ENCODE assay signal across 36 cellular contexts in the genomic region with DNA sequence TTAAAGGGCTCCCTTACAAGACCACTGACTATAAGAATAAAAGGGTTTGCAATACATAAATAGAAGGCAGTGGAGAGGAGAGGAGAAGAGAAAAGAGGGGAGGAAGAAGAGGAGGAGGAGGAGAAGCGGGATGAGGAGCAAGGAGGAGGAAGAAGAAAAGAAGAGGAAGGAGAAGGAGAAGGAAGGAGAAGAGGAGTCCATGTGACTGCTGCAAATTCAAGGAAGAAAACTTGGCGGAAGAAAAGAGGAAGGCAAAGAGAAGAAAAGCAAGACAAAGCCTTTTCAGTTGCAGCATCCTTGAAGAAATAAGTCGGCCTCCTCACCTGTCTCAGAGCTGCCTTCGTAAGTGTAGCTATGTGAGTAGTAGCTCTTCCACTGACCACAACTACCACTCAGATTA.
"Had no signal": no experiment of that assay in that cellular context is flagged by ENCODE, and none has a peak within 500 bp of the region (broad histone marks: within the 10 kb centered on the region; RNA-seq: fewer than 3 reads in every experiment).

No MANE protein-coding gene starts in this region.

- H3K27ac Mint-ChIP-seq: activated B cell treated with CpG ODN at 0.5 μM for 24 hours; activated CD4-positive, alpha-beta memory T cell treated with anti-CD3 and anti-CD28 coated beads for 36 hours; activated CD4-positive, alpha-beta T cell treated with anti-CD3 and anti-CD28 coated beads, Interleukin-2, amount 10 ng/mL, durations not matched to agents 24 days and 14 days; activated CD8-positive, alpha-beta T cell treated with anti-CD3 and anti-CD28 coated beads for 36 hours; activated naive CD4-positive, alpha-beta T cell treated with anti-CD3 and anti-CD28 coated beads for 36 hours; activated naive CD4-positive, alpha-beta T cell treated with anti-CD3 and anti-CD28 coated beads, Interleukin-2, amount 50 U/mL, for 72 hours; activated naive CD8-positive, alpha-beta T cell treated with anti-CD3 and anti-CD28 coated beads for 36 hours; activated T-cell treated with anti-CD3 and anti-CD28 coated beads, Interleukin-2, amount 50 U/mL, for 72 hours; activated T-helper 1 cell treated with anti-CD3 and anti-CD28 coated beads, Interleukin-12 subunit alpha, Interleukin-12 subunit beta, Interleukin-2, Interleukin-4 antibody, amounts not matched to agents 30 ng/mL and 10 ng/mL and 1 ng/mL, durations not matched to agents 14 hours and 24 hours and 36 hours; activated T-helper 17 cell treated with anti-CD3 and anti-CD28 coated beads, Interleukin-2, amount 50 U/mL, for 72 hours; T-helper 1 cell treated with Interleukin-12 subunit alpha and Interleukin-12 subunit beta and Interleukin-4 antibody, amounts not matched to agents 30 μg/mL and 1 μg/mL, for 36 hours; T-helper 2 cell treated with Interferon-gamma antibody and Interleukin-4, amounts not matched to agents 5 μg/mL and 100 μg/mL, for 36 hours had no signal

- H3K9me3 ChIP-seq: adrenal gland, body of pancreas, breast epithelium had no signal

- H3K4me3 Mint-ChIP-seq: activated B cell treated with CpG ODN at 0.5 μM for 24 hours; activated CD4-positive, alpha-beta memory T cell treated with anti-CD3 and anti-CD28 coated beads for 36 hours; activated CD4-positive, alpha-beta T cell treated with anti-CD3 and anti-CD28 coated beads, Interleukin-2, amount 10 ng/mL, durations not matched to agents 24 days and 14 days; activated CD8-positive, alpha-beta T cell treated with anti-CD3 and anti-CD28 coated beads for 36 hours; activated naive CD4-positive, alpha-beta T cell treated with anti-CD3 and anti-CD28 coated beads for 36 hours; activated naive CD8-positive, alpha-beta T cell treated with anti-CD3 and anti-CD28 coated beads for 36 hours; activated T-cell treated with anti-CD3 and anti-CD28 coated beads, Interleukin-2, amount 50 U/mL, for 4 hours; activated T-cell treated with anti-CD3 and anti-CD28 coated beads, Interleukin-2, amount 50 U/mL, for 72 hours; activated T-helper 1 cell treated with anti-CD3 and anti-CD28 coated beads, Interleukin-12 subunit alpha, Interleukin-12 subunit beta, Interleukin-2, Interleukin-4 antibody, amounts not matched to agents 30 ng/mL and 10 ng/mL and 1 ng/mL, durations not matched to agents 14 hours and 24 hours and 36 hours; activated T-helper 17 cell treated with anti-CD3 and anti-CD28 coated beads, Interleukin-2, amount 50 U/mL, for 72 hours; T-helper 1 cell treated with Interleukin-12 subunit alpha and Interleukin-12 subunit beta and Interleukin-4 antibody, amounts not matched to agents 30 μg/mL and 1 μg/mL, for 36 hours; T-helper 2 cell treated with Interferon-gamma antibody and Interleukin-4, amounts not matched to agents 5 μg/mL and 100 μg/mL, for 36 hours had no signal

- ATAC-seq: activated CD8-positive, alpha-beta T cell treated with anti-CD3 and anti-CD28 coated beads for 36 hours; activated naive CD4-positive, alpha-beta T cell treated with anti-CD3 and anti-CD28 coated beads, Interleukin-2, amount 50 U/mL, for 72 hours; activated T-cell treated with anti-CD3 and anti-CD28 coated beads, Interleukin-2, amount 50 U/mL, for 4 hours; activated T-cell treated with anti-CD3 and anti-CD28 coated beads, Interleukin-2, amount 50 U/mL, for 72 hours; activated T-helper 17 cell treated with anti-CD3 and anti-CD28 coated beads, Interleukin-2, amount 50 U/mL, for 72 hours; body of pancreas had no signal

- H3K36me3 Mint-ChIP-seq: activated CD4-positive, alpha-beta memory T cell treated with anti-CD3 and anti-CD28 coated beads for 36 hours; activated naive CD4-positive, alpha-beta T cell treated with anti-CD3 and anti-CD28 coated beads, Interleukin-2, amount 50 U/mL, for 72 hours; activated naive CD8-positive, alpha-beta T cell treated with anti-CD3 and anti-CD28 coated beads for 36 hours had no signal

- H3K4me3 ChIP-seq: adrenal gland, body of pancreas, breast epithelium had no signal

- H3K27ac ChIP-seq: adrenal gland, body of pancreas, brain microvascular endothelial cell, breast epithelium had no signal

- H3K27me3 Mint-ChIP-seq: activated B cell treated with CpG ODN at 0.5 μM for 24 hours had no signal

- DNase-seq: activated B cell treated with CpG ODN at 0.5 μM for 24 hours; activated CD4-positive, alpha-beta memory T cell treated with anti-CD3 and anti-CD28 coated beads for 36 hours; activated CD4-positive, alpha-beta T cell treated with anti-CD3 and anti-CD28 coated beads for 4 hours; activated CD4-positive, alpha-beta T cell treated with anti-CD3 and anti-CD28 coated beads, Interleukin-2, amount 10 ng/mL, durations not matched to agents 24 days and 14 days; activated CD4-positive, alpha-beta T cell treated with anti-CD3 and anti-CD28 coated beads, Interleukin-2, amount 50 U/mL, for 1 hour; activated CD4-positive, alpha-beta T cell treated with anti-CD3 and anti-CD28 coated beads, Interleukin-2, amount 50 U/mL, for 4 hours; activated CD4-positive, CD25-positive, alpha-beta regulatory T cell treated with anti-CD3 and anti-CD28 coated beads, Interleukin-2, amount 50 U/mL, for 72 hours; activated CD8-positive, alpha-beta memory T cell treated with anti-CD3 and anti-CD28 coated beads, Interleukin-2, amount 50 U/mL, for 4 hours; activated CD8-positive, alpha-beta T cell treated with anti-CD3 and anti-CD28 coated beads for 36 hours; activated effector memory CD4-positive, alpha-beta T cell treated with anti-CD3 and anti-CD28 coated beads, Interleukin-2, amount 50 U/mL, for 16 hours; activated gamma-delta T cell treated with Interleukin-2 at 50 U/mL for 16 hours; activated naive CD4-positive, alpha-beta T cell; activated naive CD4-positive, alpha-beta T cell treated with anti-CD3 and anti-CD28 coated beads for 36 hours; activated naive CD4-positive, alpha-beta T cell treated with anti-CD3 and anti-CD28 coated beads, Interleukin-2, amount 50 U/mL, for 16 hours; activated naive CD8-positive, alpha-beta T cell treated with anti-CD3 and anti-CD28 coated beads for 36 hours; activated T-cell treated with anti-CD3 and anti-CD28 coated beads for 4 hours; activated T-cell treated with anti-CD3 and anti-CD28 coated beads, Interleukin-2, amount 50 U/mL, for 1 hour; activated T-cell treated with anti-CD3 and anti-CD28 coated beads, Interleukin-2, amount 50 U/mL, for 4 hours; activated T-cell treated with anti-CD3 and anti-CD28 coated beads, Interleukin-2, amount 50 U/mL, for 72 hours; adrenal gland; amniotic stem cell; aorta; body of pancreas; brain microvascular endothelial cell; central memory CD4-positive, alpha-beta T cell; T-helper 1 cell; T-helper 2 cell; T-helper 9 cell had no signal

- H3K36me3 ChIP-seq: adrenal gland, brain microvascular endothelial cell, breast epithelium had no signal

- FAIRE-seq: astrocyte, TTC549 had no signal

- H3K9me3 Mint-ChIP-seq: activated B cell treated with CpG ODN at 0.5 μM for 24 hours; activated CD4-positive, alpha-beta memory T cell treated with anti-CD3 and anti-CD28 coated beads for 36 hours; activated CD4-positive, alpha-beta T cell treated with anti-CD3 and anti-CD28 coated beads, Interleukin-2, amount 10 ng/mL, durations not matched to agents 24 days and 14 days; activated CD8-positive, alpha-beta T cell treated with anti-CD3 and anti-CD28 coated beads for 36 hours; activated naive CD4-positive, alpha-beta T cell treated with anti-CD3 and anti-CD28 coated beads for 36 hours; activated naive CD4-positive, alpha-beta T cell treated with anti-CD3 and anti-CD28 coated beads, Interleukin-2, amount 50 U/mL, for 72 hours; activated naive CD8-positive, alpha-beta T cell treated with anti-CD3 and anti-CD28 coated beads for 36 hours; activated T-cell treated with anti-CD3 and anti-CD28 coated beads, Interleukin-2, amount 50 U/mL, for 4 hours; activated T-cell treated with anti-CD3 and anti-CD28 coated beads, Interleukin-2, amount 50 U/mL, for 72 hours; activated T-helper 1 cell treated with anti-CD3 and anti-CD28 coated beads, Interleukin-12 subunit alpha, Interleukin-12 subunit beta, Interleukin-2, Interleukin-4 antibody, amounts not matched to agents 30 ng/mL and 10 ng/mL and 1 ng/mL, durations not matched to agents 14 hours and 24 hours and 36 hours; activated T-helper 17 cell treated with anti-CD3 and anti-CD28 coated beads, Interleukin-2, amount 50 U/mL, for 72 hours; T-helper 1 cell treated with Interleukin-12 subunit alpha and Interleukin-12 subunit beta and Interleukin-4 antibody, amounts not matched to agents 30 μg/mL and 1 μg/mL, for 36 hours; T-helper 2 cell treated with Interferon-gamma antibody and Interleukin-4, amounts not matched to agents 5 μg/mL and 100 μg/mL, for 36 hours had no signal

- H3K4me1 ChIP-seq: adrenal gland, breast epithelium had no signal

- H3K4me1 Mint-ChIP-seq: activated T-helper 17 cell treated with anti-CD3 and anti-CD28 coated beads, Interleukin-2, amount 50 U/mL, for 72 hours had no signal

- H3K27me3 ChIP-seq: body of pancreas, brain microvascular endothelial cell, breast epithelium had no signal
